Comparison of ENCODE assay signal across 17 cellular contexts in genomic region chr18:61957801-61958516, GRCh38.
A peak's percentile ranks its signal among the peaks of the same experiment; 100 is the strongest.
DNase-seq lines count a peak whose midpoint lies in the region; ATAC-seq and TF ChIP-seq lines count a peak whose summit lies in the region.
"Had no signal": no experiment of that assay in that cellular context is flagged by ENCODE, and none has a peak within 500 bp of the region (broad histone marks: within the 10 kb centered on the region; RNA-seq: fewer than 3 reads in every experiment).

No MANE protein-coding gene starts in this region.

- H3K36me3 ChIP-seq in SJSA1 (no peaks in the 10 kb centered on the region), fibroblast of lung (ENCODE audit: control insufficient read depth, insufficient read depth, low read length) (no peaks in the 10 kb centered on the region)
- H3K36me3 ChIP-seq: breast epithelium, stomach had no signal

- H3K27me3 ChIP-seq in SJSA1 (replicated peaks): no peaks in the 10 kb centered on the region
- H3K27me3 ChIP-seq in fibroblast of lung (ENCODE audit: control insufficient read depth, insufficient read depth, low read length): no peaks in the 10 kb centered on the region
- H3K27me3 ChIP-seq: breast epithelium, stomach had no signal

- ATAC-seq in HG02870 (IDR thresholded peaks at IDR 0.05; ENCODE audit: unreplicated experiment) (no peak), HG03025 (IDR thresholded peaks at IDR 0.05; ENCODE audit: low FRiP score, unreplicated experiment) (no peak), HG03139 (IDR thresholded peaks at IDR 0.05; ENCODE audit: unreplicated experiment) (no peak)
- ATAC-seq: activated CD8-positive, alpha-beta memory T cell treated with anti-CD3 and anti-CD28 coated beads, Interleukin-2, amount 10 ng/mL, durations not matched to agents 7 days and 5 days had no signal

- H3K4me3 ChIP-seq in SJSA1 (no peak overlapping the region), fibroblast of lung (replicated peaks in 1 of 4; ENCODE audit: control extremely low read depth in 1 of 4, insufficient read depth in 1 of 4, low read depth in 3 of 4, low read length in 4 of 4) (no peak overlapping the region)
- H3K4me3 ChIP-seq: breast epithelium, stomach had no signal

- H3K27ac ChIP-seq in SJSA1: peak overlapping the region; percentile 46
- H3K27ac ChIP-seq in fibroblast of lung (ENCODE audit: insufficient read depth, low read length): no peak overlapping the region
- H3K27ac ChIP-seq: 22Rv1, breast epithelium, stomach had no signal

- H3K9me3 ChIP-seq in SJSA1 (replicated peaks) (no peaks in the 10 kb centered on the region), fibroblast of lung (ENCODE audit: control insufficient read depth, insufficient read depth, low read depth, low read length) (no peaks in the 10 kb centered on the region)
- H3K9me3 ChIP-seq: breast epithelium, stomach had no signal

- H3K27me3 Mint-ChIP-seq in osteocyte (ENCODE audit: unreplicated experiment): no peaks in the 10 kb centered on the region

- DNase-seq in DMS53 (lab: John Stamatoyannopoulos, UW) (peak; percentile 26), DMS53 treated with DMSO at 0.1 percent for 48 hours (lab: John Stamatoyannopoulos, UW; ENCODE audit: unreplicated experiment) (no peak), SJSA1 (ENCODE audit: low read depth in 1 of 2, low spot score in 2 of 2) (no peak), fibroblast of lung (ENCODE audit: low read depth in 2 of 2) (peak in 1 of 2 donors; percentile 47), osteocyte (ENCODE audit: extremely low spot score, unreplicated experiment) (no peak)
- DNase-seq: activated CD8-positive, alpha-beta memory T cell treated with anti-CD3 and anti-CD28 coated beads, Interleukin-2, amount 10 ng/mL, durations not matched to agents 7 days and 5 days; activated naive CD4-positive, alpha-beta T cell; GF-D8; hypothalamus; NCI-H2081; stomach had no signal

- H3K9me3 Mint-ChIP-seq in osteocyte (ENCODE audit: unreplicated experiment): no peaks in the 10 kb centered on the region

- no peak overlapping the region for H3K4me3 Mint-ChIP-seq in osteocyte (ENCODE audit: unreplicated experiment)
- H3K4me3 Mint-ChIP-seq: activated CD8-positive, alpha-beta memory T cell treated with anti-CD3 and anti-CD28 coated beads, Interleukin-2, amount 10 ng/mL, durations not matched to agents 7 days and 5 days; neural crest cell had no signal

- peak overlapping the region; percentile 37 for H2AFZ ChIP-seq in fibroblast of lung (ENCODE audit: low read length)

- H3K4me1 ChIP-seq in SJSA1 (replicated peaks) (peaks cover 26% of the 10 kb centered on the region), fibroblast of lung (ENCODE audit: control insufficient read depth, extremely low read depth, insufficient read depth, low read length) (peaks cover 5% of the 10 kb centered on the region)
- H3K4me1 ChIP-seq: breast epithelium had no signal

- no peaks in the 10 kb centered on the region for H3K36me3 Mint-ChIP-seq in osteocyte (ENCODE audit: unreplicated experiment)
- H3K36me3 Mint-ChIP-seq: activated CD8-positive, alpha-beta memory T cell treated with anti-CD3 and anti-CD28 coated beads, Interleukin-2, amount 10 ng/mL, durations not matched to agents 7 days and 5 days had no signal

- TF ChIP-seq CTCF in fibroblast of lung (conservative IDR thresholded peaks at IDR 0.05 in 1 of 2, IDR thresholded peaks at IDR 0.05 in 1 of 2; ENCODE audit: low read depth in 1 of 2, low read length in 2 of 2) (peak in 1 of 2 donors; percentile 7), osteocyte (IDR thresholded peaks at IDR 0.05) (no peak)

- no peak overlapping the region for H3K9ac ChIP-seq in fibroblast of lung (ENCODE audit: insufficient read depth, low read length)

- peak overlapping the region; percentile 32 for H3K27ac Mint-ChIP-seq in osteocyte (ENCODE audit: unreplicated experiment)
- H3K27ac Mint-ChIP-seq: activated CD8-positive, alpha-beta memory T cell treated with anti-CD3 and anti-CD28 coated beads, Interleukin-2, amount 10 ng/mL, durations not matched to agents 7 days and 5 days had no signal

- no peak overlapping the region for H3K4me2 ChIP-seq in fibroblast of lung (ENCODE audit: extremely low read depth, insufficient read depth, low read length)

- H4K20me1 ChIP-seq in fibroblast of lung (ENCODE audit: control insufficient read depth, extremely low read depth, insufficient read depth, low read length): no peaks in the 10 kb centered on the region

- peaks cover 33% of the 10 kb centered on the region for H3K4me1 Mint-ChIP-seq in osteocyte (ENCODE audit: unreplicated experiment)

- no peaks in the 10 kb centered on the region for H3K79me2 ChIP-seq in fibroblast of lung (ENCODE audit: control insufficient read depth, insufficient read depth, low read length)
